In the genomic region with DNA sequence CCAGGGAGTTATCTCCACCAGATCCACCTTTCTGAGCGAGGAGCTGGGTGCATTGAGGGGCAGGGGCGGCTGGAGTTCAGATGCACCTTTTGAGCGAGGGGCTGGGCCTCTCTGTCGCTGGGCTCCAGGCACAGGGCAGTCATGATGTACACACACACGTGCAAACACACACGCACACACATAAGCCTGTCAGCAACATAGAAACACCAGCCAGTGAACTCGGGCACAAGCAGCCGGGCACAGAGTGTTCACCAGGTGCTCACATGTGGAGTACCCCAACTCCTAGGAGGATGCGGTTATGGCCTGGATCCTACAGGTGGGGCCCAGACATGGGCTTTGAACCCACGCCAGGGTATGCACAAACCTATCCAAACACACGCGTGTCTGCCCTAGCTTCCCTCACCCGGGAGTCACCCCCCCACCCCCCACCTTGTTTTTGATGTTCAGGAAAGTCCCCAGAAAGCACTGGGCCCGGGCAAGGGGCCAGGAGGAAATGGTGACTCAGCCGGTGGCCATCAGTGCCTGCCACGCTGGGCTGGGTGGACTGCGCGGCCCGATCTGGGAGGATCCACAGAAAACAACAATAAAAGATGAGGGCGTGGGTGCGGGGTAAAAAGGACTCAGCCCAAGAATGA, we compare ENCODE assay signal across 8 cellular contexts. TPM values are rescaled to one million over a fixed set of nuclear protein-coding genes. Genes with fewer than 3 reads are reported as not detected.
DNase-seq lines count a peak whose midpoint lies in the region; ATAC-seq lines count a peak whose summit lies in the region.

No MANE protein-coding gene starts in this region.

- H3K4me2 ChIP-seq in BLaER1 treated with 17β-estradiol and CSF1 and Interleukin-3, amounts not matched to agents 10 nM and 100 nM: peak overlapping the region; percentile 85 to 99 (median 92)

- peak overlapping the region in 7 of 10 experiments; percentile 28 to 65 (median 51); a peak in 9 of 20 replicates for H3K4me3 ChIP-seq in BLaER1 treated with 17β-estradiol and CSF1 and Interleukin-3, amounts not matched to agents 10 nM and 100 nM

- H3K27ac Mint-ChIP-seq in activated T-cell treated with anti-CD3 and anti-CD28 coated beads, Interleukin-2, amount 50 U/mL, for 72 hours: peak overlapping the region; percentile 51

- no peaks in the 10 kb centered on the region for H3K27me3 Mint-ChIP-seq in activated T-cell treated with anti-CD3 and anti-CD28 coated beads, Interleukin-2, amount 50 U/mL, for 72 hours (ENCODE audit: low read depth)

- no peaks in the 10 kb centered on the region; a peak in 1 of 22 replicates for H3K36me3 ChIP-seq in BLaER1 treated with 17β-estradiol and CSF1 and Interleukin-3, amounts not matched to agents 10 nM and 100 nM

- peak overlapping the region; percentile 93 to 100 (median 99) for H3K27ac ChIP-seq in BLaER1 treated with 17β-estradiol and CSF1 and Interleukin-3, amounts not matched to agents 10 nM and 100 nM

- H3K9me3 ChIP-seq in BLaER1 treated with 17β-estradiol and CSF1 and Interleukin-3, amounts not matched to agents 10 nM and 100 nM (replicated peaks in 1 of 11): no peaks in the 10 kb centered on the region

- peaks cover 0 to 4% of the 10 kb centered on the region in 2 donors for H3K36me3 Mint-ChIP-seq in activated T-cell treated with anti-CD3 and anti-CD28 coated beads, Interleukin-2, amount 50 U/mL, for 72 hours (ENCODE audit: insufficient read depth in 2 of 2)

- peak; percentile 69 to 71 for ATAC-seq in activated T-cell treated with anti-CD3 and anti-CD28 coated beads, Interleukin-2, amount 50 U/mL, for 72 hours (replicated peaks in 1 of 2)
- ATAC-seq in GM18519 (IDR thresholded peaks at IDR 0.05; ENCODE audit: low FRiP score, unreplicated experiment): no peak
- ATAC-seq in HG03378 (IDR thresholded peaks at IDR 0.05; ENCODE audit: unreplicated experiment): no peak

- peaks cover 0 to 2% of the 10 kb centered on the region in 2 donors for H3K9me3 Mint-ChIP-seq in activated T-cell treated with anti-CD3 and anti-CD28 coated beads, Interleukin-2, amount 50 U/mL, for 72 hours

- H3K27me3 ChIP-seq in BLaER1 treated with 17β-estradiol and CSF1 and Interleukin-3, amounts not matched to agents 10 nM and 100 nM: no peaks in the 10 kb centered on the region

- no peaks in the 10 kb centered on the region for H4K20me1 ChIP-seq in BLaER1 treated with 17β-estradiol and CSF1 and Interleukin-3, amounts not matched to agents 10 nM and 100 nM

- peak overlapping the region; percentile 72 to 86 for H3K4me3 Mint-ChIP-seq in activated T-cell treated with anti-CD3 and anti-CD28 coated beads, Interleukin-2, amount 50 U/mL, for 72 hours

- peak overlapping the region; percentile 74 to 91 (median 89); a peak in 20 of 22 replicates for H3K9ac ChIP-seq in BLaER1 treated with 17β-estradiol and CSF1 and Interleukin-3, amounts not matched to agents 10 nM and 100 nM

- H3K4me1 ChIP-seq in BLaER1 treated with 17β-estradiol and CSF1 and Interleukin-3, amounts not matched to agents 10 nM and 100 nM: peaks cover 74 to 96% (median 84%) of the 10 kb centered on the region in 10 experiments

- H3K4me1 Mint-ChIP-seq in activated T-cell treated with anti-CD3 and anti-CD28 coated beads, Interleukin-2, amount 50 U/mL, for 72 hours (ENCODE audit: low read depth): peaks cover 75% of the 10 kb centered on the region

- DNase-seq in MV-4-11 (lab: John Stamatoyannopoulos, UW) (peak; percentile 25), fibroblast of peridontal ligament (ENCODE audit: extremely low read depth) (peak; percentile 71), pons (ENCODE audit: low spot score) (peak; percentile 87), NCI-H1105 treated with DMSO at 0.1 percent for 48 hours (lab: John Stamatoyannopoulos, UW) (no peak)
- peak; percentile 80 to 83 for DNase-seq in activated T-cell treated with anti-CD3 and anti-CD28 coated beads, Interleukin-2, amount 50 U/mL, for 72 hours

RNA-seq across cellular contexts. Expression of a gene that starts 13.3 kb away (rescaled TPM):
- 10 to 100 TPM; 41.4 to 47.9 TPM for total RNA-seq in activated T-cell treated with anti-CD3 and anti-CD28 coated beads, Interleukin-2, amount 50 U/mL, for 72 hours

RNA-seq across cellular contexts. Expression of a gene that starts 54.3 kb away (rescaled TPM):
- total RNA-seq in activated T-cell treated with anti-CD3 and anti-CD28 coated beads, Interleukin-2, amount 50 U/mL, for 72 hours: 1 to 10 TPM in 1 of 2 donors, under 1 TPM in 1; 0.69 to 1.2 TPM

Comparison
In these comparisons a context has a peak if more than half of its experiments do, and no peak if none do; other contexts are left out.
1. ATAC-seq: peak in activated T-cell treated with anti-CD3 and anti-CD28 coated beads, Interleukin-2, amount 50 U/mL, for 72 hours (2 of 2); none in GM18519 (single experiment) and HG03378 (single experiment).